ENCODE assay signal across 9 cellular contexts in the genomic region with DNA sequence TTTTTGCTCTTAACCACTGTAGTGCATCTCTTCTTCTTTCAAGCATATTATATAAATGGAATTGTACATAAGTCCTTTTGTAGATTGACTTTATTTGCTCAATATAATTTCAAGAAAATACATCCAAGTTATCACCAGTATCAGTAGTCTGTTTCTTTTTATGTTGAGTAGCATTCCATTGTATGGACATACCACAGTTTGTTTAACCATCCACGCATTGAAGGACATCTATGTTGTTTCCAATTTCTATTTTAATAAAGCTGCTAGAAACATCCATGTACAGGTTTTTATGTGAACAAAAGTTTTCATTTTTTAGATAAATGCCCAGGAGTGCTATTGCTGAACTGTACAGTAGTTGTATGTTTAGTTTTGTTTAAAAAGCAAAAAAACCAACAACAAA.
"Had no signal": no experiment of that assay in that cellular context is flagged by ENCODE, and none has a peak within 500 bp of the region (broad histone marks: within the 10 kb centered on the region; RNA-seq: fewer than 3 reads in every experiment).

No MANE protein-coding gene starts in this region.

- H3K27ac ChIP-seq: GM23248 had no signal

- DNase-seq: GM23248, GOT3, H7, H9, HCEC 1CT, HFFc6 had no signal

- H3K9me3 ChIP-seq: HAP-1 had no signal

- H3K36me3 ChIP-seq: HAP-1 had no signal

- H3K4me3 ChIP-seq: GM23248, GM23338, HAP-1 had no signal

- H3K4me2 ChIP-seq: GM23338 had no signal

- ATAC-seq: GM23338, HCT116 had no signal

- H2AFZ ChIP-seq: GM23248, GM23338 had no signal

- H3K9ac ChIP-seq: GM23248 had no signal

- H3K4me1 ChIP-seq: HAP-1 had no signal
